Comparison of ENCODE assay signal across 8 cellular contexts in genomic region chr14:69398053-69398817, GRCh38. TPM values are rescaled to one million over a fixed set of nuclear protein-coding genes. Genes with fewer than 3 reads are reported as not detected.
DNase-seq lines count a peak whose midpoint lies in the region; ATAC-seq, FAIRE-seq and TF ChIP-seq lines count a peak whose summit lies in the region.

Gene ERH, minus strand, starts transcription at chr14:69398299. Its CDS starts 66 bp downstream, at chr14:69398233.
A gene with protein sequence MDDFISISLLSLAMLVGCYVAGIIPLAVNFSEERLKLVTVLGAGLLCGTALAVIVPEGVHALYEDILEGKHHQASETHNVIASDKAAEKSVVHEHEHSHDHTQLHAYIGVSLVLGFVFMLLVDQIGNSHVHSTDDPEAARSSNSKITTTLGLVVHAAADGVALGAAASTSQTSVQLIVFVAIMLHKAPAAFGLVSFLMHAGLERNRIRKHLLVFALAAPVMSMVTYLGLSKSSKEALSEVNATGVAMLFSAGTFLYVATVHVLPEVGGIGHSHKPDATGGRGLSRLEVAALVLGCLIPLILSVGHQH (plus strand): TSS chr14:69398692. CDS start chr14:69399370, 678 bp downstream.

- no peaks in the 10 kb centered on the region for H3K27me3 Mint-ChIP-seq in natural killer cell (ENCODE audit: low read depth in 2 of 2)

- peaks cover 93% of the 10 kb centered on the region for H3K79me2 ChIP-seq in Loucy (ENCODE audit: insufficient read depth, low read length)

- H3K36me3 Mint-ChIP-seq in natural killer cell, result peaks cover 14% of the 10 kb centered on the region

- H3K4me1 ChIP-seq in Loucy (ENCODE audit: insufficient read depth, low read length, poor library complexity, severe bottlenecking), result peaks cover 76% of the 10 kb centered on the region

- H4K20me1 ChIP-seq in Loucy (ENCODE audit: insufficient read depth, low read length, poor library complexity, severe bottlenecking), result peaks cover 82% of the 10 kb centered on the region

- H3K27ac Mint-ChIP-seq in natural killer cell, result peak within 1 kb of the TSS; percentile 100

- DNase-seq in EL (peak; percentile 98), H54 (ENCODE audit: insufficient read length, low spot score) (peak; percentile 63), fibroblast of peridontal ligament (ENCODE audit: extremely low read depth) (peak; percentile 98), natural killer cell (peak; percentile 90)
- DNase-seq in activated T-helper 9 cell treated with anti-CD3 and anti-CD28 coated beads, Interleukin-2, amount 50 U/mL, for 16 hours (ENCODE audit: low read depth), result peak; percentile 89
- peak; percentile 94 for DNase-seq in stimulated activated naive CD4-positive, alpha-beta T cell treated with Interleukin-2 at 50 U/mL for 16 hours (lab: John Stamatoyannopoulos, UW)

- H3K4me3 ChIP-seq in Loucy (ENCODE audit: low read length, poor library complexity, severe bottlenecking), result peak within 1 kb of the TSS; percentile 90

- H3K9me3 ChIP-seq in Loucy (ENCODE audit: insufficient read depth, low read depth, low read length), result no peaks in the 10 kb centered on the region

- H3K4me2 ChIP-seq in Loucy (ENCODE audit: low read depth, low read length, poor library complexity, severe bottlenecking), result peak within 1 kb of the TSS; percentile 94

- ATAC-seq in natural killer cell, result peak; percentile 85 to 94 (median 88)

- H3K9me3 Mint-ChIP-seq in natural killer cell, result no peaks in the 10 kb centered on the region

- H3K4me1 Mint-ChIP-seq in natural killer cell, result peaks cover 46 to 54% of the 10 kb centered on the region in 2 donors

- intact Hi-C loops in natural killer cell (cut with micrococcal nuclease), result loop anchor here (5.0 kb wide), 2 partner anchors 246 to 1924 kb away; partner anchors contain the start of genes DCAF5 and SIPA1L1

- H2AFZ ChIP-seq in Loucy (ENCODE audit: low read length), result peak within 1 kb of the TSS; percentile 95

- TF ChIP-seq POLR2A in H54 (IDR thresholded peaks at IDR 0.05; ENCODE audit: low read depth, low read length) (peak; percentile 79), Raji (IDR thresholded peaks at IDR 0.05; ENCODE audit: insufficient read depth, low read depth, low read length) (peak; percentile 82)

- H3K4me3 Mint-ChIP-seq in natural killer cell, result peak within 1 kb of the TSS; percentile 97

- peak within 1 kb of the TSS; percentile 95 for H3K9ac ChIP-seq in Loucy (ENCODE audit: low read depth, low read length, poor library complexity, severe bottlenecking)

- FAIRE-seq in H54 (lab: Jason Lieb, UNC), result peak; percentile 75

- no peaks in the 10 kb centered on the region for H3K27me3 ChIP-seq in Loucy (ENCODE audit: insufficient read depth, low read length, poor library complexity, severe bottlenecking)

- H3K9me2 ChIP-seq in Loucy (replicated peaks; ENCODE audit: low read depth, low read length), result no peaks in the 10 kb centered on the region

- no peaks in the 10 kb centered on the region for H3F3A ChIP-seq in Loucy (ENCODE audit: low read depth)

- peaks cover 29% of the 10 kb centered on the region; the same call in 1 of the 2 replicates for H3K36me3 ChIP-seq in Loucy (ENCODE audit: insufficient read depth, low read length)

- TF ChIP-seq CTCF in Loucy (conservative IDR thresholded peaks at IDR 0.05; ENCODE audit: low read length), result no peak
- TF ChIP-seq CTCF in natural killer cell (IDR thresholded peaks at IDR 0.05), result no peak

RNA-seq across cellular contexts. Expression of gene ERH, which starts in this region (rescaled TPM):
- 100 to 1,000 TPM; 103 to 120 (median 113) TPM for total RNA-seq in natural killer cell

RNA-seq across cellular contexts. Expression of the second gene that starts in this region (rescaled TPM):
- 10 to 100 TPM; 30.9 to 34.6 (median 33.0) TPM for total RNA-seq in natural killer cell

Comparison
In these comparisons a context has a peak if more than half of its experiments do, and no peak if none do; other contexts are left out.
1. Peak in every context shown above with its lines: DNase-seq, ATAC-seq and H3K4me3 ChIP-seq.